In the genomic region with DNA sequence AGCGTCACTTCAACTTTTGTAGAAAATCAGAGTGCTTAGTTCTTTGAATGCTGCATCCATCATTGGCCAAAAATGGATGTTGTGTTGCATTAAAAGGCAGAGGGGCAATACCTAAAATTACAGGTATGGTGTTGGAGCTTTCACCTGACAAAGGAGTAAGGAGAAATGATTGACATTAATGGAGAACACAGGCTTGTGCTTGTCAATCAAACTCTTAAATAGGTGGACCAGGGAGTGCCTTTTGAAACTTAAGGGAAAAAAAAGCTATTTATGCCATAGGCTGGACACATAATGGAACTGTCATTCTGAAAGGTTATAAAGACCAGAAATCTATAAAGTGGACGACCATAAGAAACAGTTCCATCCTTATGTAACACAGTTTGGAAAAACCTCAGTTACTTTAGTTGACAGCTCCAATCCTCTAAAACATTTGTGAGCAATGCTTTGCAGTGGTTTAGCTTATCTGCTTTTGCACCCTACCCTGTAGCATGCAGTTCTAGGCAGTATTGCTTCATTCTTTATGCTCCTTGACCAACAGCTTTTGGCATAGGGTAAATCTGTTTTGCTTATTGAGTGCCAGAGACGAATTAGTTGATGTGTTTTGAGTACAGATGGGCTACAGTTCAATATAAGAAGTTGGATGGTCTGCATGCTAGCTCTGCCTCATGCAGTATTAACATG, we compare ENCODE assay signal across 12 cellular contexts. TPM values are rescaled to one million over a fixed set of nuclear protein-coding genes. Genes with fewer than 3 reads are reported as not detected.
DNase-seq lines count a peak whose midpoint lies in the region; ATAC-seq, FAIRE-seq and TF ChIP-seq lines count a peak whose summit lies in the region.
"Had no signal": no experiment of that assay in that cellular context is flagged by ENCODE, and none has a peak within 500 bp of the region (broad histone marks: within the 10 kb centered on the region; RNA-seq: fewer than 3 reads in every experiment).

No MANE protein-coding gene starts in this region.

- no peak overlapping the region for H3K4me2 ChIP-seq in GM23248 (ENCODE audit: unreplicated experiment)
- peak overlapping the region; percentile 94 for H3K4me2 ChIP-seq in HepG2 (ENCODE audit: low read depth, low read length)

- TF ChIP-seq CTCF in HepG2 (CRISPR knock-in tag; IDR thresholded peaks at IDR 0.05) (no peak), kidney (IDR thresholded peaks at IDR 0.05; ENCODE audit: borderline replicate concordance, extremely low read depth, insufficient read depth) (no peak), RWPE1 (conservative IDR thresholded peaks at IDR 0.05; ENCODE audit: low read depth) (no peak)

- peak in 1 of 2 experiments; percentile 39; a peak in 1 of 4 replicates for TF ChIP-seq POLR2A in HepG2 (IDR thresholded peaks at IDR 0.05; ENCODE audit: insufficient read depth in 1 of 2, low read depth in 2 of 2, low read length in 2 of 2)
- no peak for TF ChIP-seq POLR2A in GM12892 (IDR thresholded peaks at IDR 0.05; ENCODE audit: low read depth, low read length)

- H3K9ac ChIP-seq in GM23248, result no peak overlapping the region
- no peak overlapping the region for H3K9ac ChIP-seq in HepG2 (ENCODE audit: insufficient read depth, low read depth, low read length)
- H3K9ac ChIP-seq in kidney (ENCODE audit: low read length in 2 of 2), result no peak overlapping the region

- in situ Hi-C loops in GM23248 (cut with MboI) (no loop called here), HepG2 (cut with HindIII; ENCODE audit: extremely low pct_ligation_motif_present, low pct_unique_long_range_greater_than_20kb) (no loop called here)

- H3K27ac Mint-ChIP-seq in activated naive CD8-positive, alpha-beta T cell treated with anti-CD3 and anti-CD28 coated beads, Interleukin-2, amount 10 ng/mL, durations not matched to agents 7 days and 5 days, result no peak overlapping the region
- no peak overlapping the region for H3K27ac Mint-ChIP-seq in activated CD8-positive, alpha-beta memory T cell treated with anti-CD3 and anti-CD28 coated beads, Interleukin-2, amount 10 ng/mL, durations not matched to agents 7 days and 5 days

- TF ChIP-seq RAD21 in HepG2 (CRISPR knock-in tag; IDR thresholded peaks at IDR 0.05), result no peak

- no peaks in the 10 kb centered on the region for H3K9me3 Mint-ChIP-seq in activated naive CD8-positive, alpha-beta T cell treated with anti-CD3 and anti-CD28 coated beads, Interleukin-2, amount 10 ng/mL, durations not matched to agents 7 days and 5 days
- H3K9me3 Mint-ChIP-seq in activated CD8-positive, alpha-beta memory T cell treated with anti-CD3 and anti-CD28 coated beads, Interleukin-2, amount 10 ng/mL, durations not matched to agents 7 days and 5 days (ENCODE audit: low read depth), result no peaks in the 10 kb centered on the region

- peak; percentile 30 to 32 for DNase-seq in AML-193 (lab: John Stamatoyannopoulos, UW)
- peak; percentile 31 for DNase-seq in GM23248
- no peak for DNase-seq in activated naive CD8-positive, alpha-beta T cell treated with anti-CD3 and anti-CD28 coated beads, Interleukin-2, amount 10 ng/mL, durations not matched to agents 7 days and 5 days
- DNase-seq in HepG2 (ENCODE audit: low spot score), result no peak
- no peak for DNase-seq in activated CD8-positive, alpha-beta memory T cell treated with anti-CD3 and anti-CD28 coated beads, Interleukin-2, amount 10 ng/mL, durations not matched to agents 7 days and 5 days
- no peak for DNase-seq in kidney
- DNase-seq in GM12892 (ENCODE audit: insufficient read length), result no peak
- DNase-seq in RWPE1 (ENCODE audit: low spot score), result no peak
- DNase-seq: DMS79; Peyer's patch; stimulated activated CD4-positive, alpha-beta T cell treated with anti-CD3 and anti-CD28 coated beads, Interleukin-15, amount 100 ng/mL, for 24 hours had no signal

- H3K4me3 ChIP-seq in GM23248, result no peak overlapping the region
- H3K4me3 ChIP-seq in HepG2 (replicated peaks in 1 of 3; ENCODE audit: insufficient read depth in 1 of 3, low read depth in 2 of 3, low read length in 3 of 3), result peak overlapping the region in 2 of 3 experiments; percentile 4 to 5; a peak in 2 of 6 replicates
- H3K4me3 ChIP-seq in kidney (ENCODE audit: low read length in 2 of 2), result peak overlapping the region in 1 of 2 donors; percentile 9

- no peaks in the 10 kb centered on the region for H3K9me3 ChIP-seq in GM23248 (ENCODE audit: low read depth)
- no peaks in the 10 kb centered on the region for H3K9me3 ChIP-seq in HepG2 (ENCODE audit: low read length)
- H3K9me3 ChIP-seq in kidney (ENCODE audit: control insufficient read depth in 1 of 2, low read length in 2 of 2), result no peaks in the 10 kb centered on the region
- H3K9me3 ChIP-seq: Peyer's patch had no signal

- no peaks in the 10 kb centered on the region for H3K27me3 Mint-ChIP-seq in activated naive CD8-positive, alpha-beta T cell treated with anti-CD3 and anti-CD28 coated beads, Interleukin-2, amount 10 ng/mL, durations not matched to agents 7 days and 5 days
- H3K27me3 Mint-ChIP-seq in activated CD8-positive, alpha-beta memory T cell treated with anti-CD3 and anti-CD28 coated beads, Interleukin-2, amount 10 ng/mL, durations not matched to agents 7 days and 5 days, result no peaks in the 10 kb centered on the region

- BruUV-seq in HepG2 (replicated peaks; lab: Mats Ljungman, UMichigan), result no TSS peak

- TF ChIP-seq EP300 in HepG2 (IDR thresholded peaks at IDR 0.05; ENCODE audit: low read depth in 2 of 2, low read length in 2 of 2) (no peak), HepG2 (CRISPR knock-in tag; IDR thresholded peaks at IDR 0.05; ENCODE audit: borderline replicate concordance) (no peak)

- peaks cover 19% of the 10 kb centered on the region for H3K4me1 ChIP-seq in GM23248 (ENCODE audit: insufficient read depth)
- H3K4me1 ChIP-seq in HepG2 (ENCODE audit: insufficient read depth, low read length), result peaks cover 55% of the 10 kb centered on the region
- peaks cover 5 to 13% of the 10 kb centered on the region in 2 donors for H3K4me1 ChIP-seq in kidney (ENCODE audit: control insufficient read depth in 1 of 2, insufficient read depth in 1 of 2, low read depth in 1 of 2, low read length in 2 of 2)

- H2AFZ ChIP-seq in GM23248 (no peak overlapping the region), HepG2 (ENCODE audit: low read length) (no peak overlapping the region)

- H3K27ac ChIP-seq in GM23248, result no peak overlapping the region
- H3K27ac ChIP-seq in HepG2 (ENCODE audit: extremely low read length, insufficient read depth, low read length), result no peak overlapping the region
- H3K27ac ChIP-seq in kidney (ENCODE audit: low read depth in 2 of 2, low read length in 2 of 2), result no peak overlapping the region
- no peak overlapping the region for H3K27ac ChIP-seq in RWPE1

- H3K36me3 ChIP-seq in GM23248 (ENCODE audit: low read depth), result no peaks in the 10 kb centered on the region
- H3K36me3 ChIP-seq in HepG2 (replicated peaks in 1 of 2; ENCODE audit: control insufficient read depth in 1 of 2, insufficient read depth in 2 of 2, low read length in 2 of 2), result no peaks in the 10 kb centered on the region
- H3K36me3 ChIP-seq in kidney (ENCODE audit: control insufficient read depth in 1 of 2, insufficient read depth in 2 of 2, low read length in 2 of 2), result no peaks in the 10 kb centered on the region
- H3K36me3 ChIP-seq: Peyer's patch had no signal

- FAIRE-seq in HepG2 (lab: Jason Lieb, UNC) (no peak), kidney (lab: Jason Lieb, UNC) (no peak), GM12892 (lab: Jason Lieb, UNC) (no peak)
- FAIRE-seq: GM19239 had no signal

- no peaks in the 10 kb centered on the region for H3K9me2 ChIP-seq in GM23248 (ENCODE audit: insufficient read depth)

- intact Hi-C loops in HepG2 (cut with micrococcal nuclease; ENCODE audit: unreplicated experiment), result no loop called here
- intact Hi-C loops in kidney (cut with DNase I), result no loop called here

- no peaks in the 10 kb centered on the region for H4K20me1 ChIP-seq in GM23248 (ENCODE audit: insufficient read depth)
- H4K20me1 ChIP-seq in HepG2 (ENCODE audit: insufficient read depth, low read length), result no peaks in the 10 kb centered on the region; the same call in 1 of the 2 replicates

- peaks cover 13% of the 10 kb centered on the region for H3F3A ChIP-seq in GM23248 (ENCODE audit: insufficient read depth)

- H3K36me3 Mint-ChIP-seq in activated naive CD8-positive, alpha-beta T cell treated with anti-CD3 and anti-CD28 coated beads, Interleukin-2, amount 10 ng/mL, durations not matched to agents 7 days and 5 days, result peaks cover 27% of the 10 kb centered on the region
- H3K36me3 Mint-ChIP-seq in activated CD8-positive, alpha-beta memory T cell treated with anti-CD3 and anti-CD28 coated beads, Interleukin-2, amount 10 ng/mL, durations not matched to agents 7 days and 5 days, result peaks cover 16% of the 10 kb centered on the region

- POLR2A ChIA-PET in activated naive CD8-positive, alpha-beta T cell treated with anti-CD3 and anti-CD28 coated beads, Interleukin-2, amount 10 ng/mL, durations not matched to agents 7 days and 5 days (lab: Charles Lee), result interaction anchor here (0.5 kb wide), 1 partner anchor 564 kb away, joined by 3 read pairs; no protein-coding TSS in a partner anchor
- POLR2A ChIA-PET in HepG2 (lab: Yijun Ruan, JAX) (interaction anchor here (0.8 kb wide), 1 partner anchor 13 kb away, joined by 3 read pairs; no protein-coding TSS in a partner anchor), RWPE1 (lab: Yijun Ruan, JAX; ENCODE audit: low non-redundant PET) (no interaction called here)

- 64 to 66% methylated on average over 3 of the region's 3 CpGs for WGBS in GM23248 (ENCODE audit: low coverage in 1 of 2, low lambda C conversion rate in 2 of 2, missing lambda C conversion rate in 2 of 2), 2 experiments
- 73% methylated on average over 3 of the region's 3 CpGs for WGBS in HepG2 (ENCODE audit: low lambda C conversion rate)

- H3K27me3 ChIP-seq in GM23248 (replicated peaks; ENCODE audit: insufficient read depth), result no peaks in the 10 kb centered on the region
- no peaks in the 10 kb centered on the region for H3K27me3 ChIP-seq in HepG2 (ENCODE audit: control insufficient read depth in 1 of 2, insufficient read depth in 2 of 2, low read length in 2 of 2)
- H3K27me3 ChIP-seq: Peyer's patch had no signal

- CTCF ChIA-PET in HepG2 (lab: Yijun Ruan, JAX; ENCODE audit: low intra/inter-chr PET ratio, low total read pairs) (no interaction called here), RWPE1 (lab: Yijun Ruan, JAX) (no interaction called here)
- CTCF ChIA-PET in activated CD8-positive, alpha-beta memory T cell treated with anti-CD3 and anti-CD28 coated beads, Interleukin-2, amount 10 ng/mL, durations not matched to agents 7 days and 5 days (lab: Charles Lee), result interaction anchor here (1.4 kb wide), 1 partner anchor 7 kb away, joined by 4 read pairs; no protein-coding TSS in a partner anchor

- H3K4me1 Mint-ChIP-seq in activated naive CD8-positive, alpha-beta T cell treated with anti-CD3 and anti-CD28 coated beads, Interleukin-2, amount 10 ng/mL, durations not matched to agents 7 days and 5 days, result peaks cover 42% of the 10 kb centered on the region
- peaks cover 33% of the 10 kb centered on the region for H3K4me1 Mint-ChIP-seq in activated CD8-positive, alpha-beta memory T cell treated with anti-CD3 and anti-CD28 coated beads, Interleukin-2, amount 10 ng/mL, durations not matched to agents 7 days and 5 days

- peak overlapping the region; percentile 94 for H3K4me3 Mint-ChIP-seq in activated naive CD8-positive, alpha-beta T cell treated with anti-CD3 and anti-CD28 coated beads, Interleukin-2, amount 10 ng/mL, durations not matched to agents 7 days and 5 days
- no peak overlapping the region for H3K4me3 Mint-ChIP-seq in activated CD8-positive, alpha-beta memory T cell treated with anti-CD3 and anti-CD28 coated beads, Interleukin-2, amount 10 ng/mL, durations not matched to agents 7 days and 5 days

- H3K79me2 ChIP-seq in GM23248 (ENCODE audit: insufficient read depth) (peaks cover 52% of the 10 kb centered on the region), HepG2 (ENCODE audit: insufficient read depth, low read length) (peaks cover 56% of the 10 kb centered on the region)

- no peak for ATAC-seq in activated naive CD8-positive, alpha-beta T cell treated with anti-CD3 and anti-CD28 coated beads, Interleukin-2, amount 10 ng/mL, durations not matched to agents 7 days and 5 days (ENCODE audit: low read depth)
- ATAC-seq in HepG2, result no peak
- ATAC-seq in activated CD8-positive, alpha-beta memory T cell treated with anti-CD3 and anti-CD28 coated beads, Interleukin-2, amount 10 ng/mL, durations not matched to agents 7 days and 5 days, result no peak

RNA-seq across cellular contexts. Expression of gene HADH, which starts 2.4 kb away (rescaled TPM):
- 4.0 and 4.5 TPM in 2 replicates for total RNA-seq in GM23248 (2014; rRNA removed; shearing (Covaris generic))
- polyA plus RNA-seq in GM23248 (2016; fragmentation: Nextera tagmentation; extraction: Ambion mirVana) (30.1 and 30.8 TPM in 2 replicates), HepG2 (2011; rRNA removed) (22.8 and 29.6 TPM in 2 replicates), kidney (ENCODE audit: insufficient read depth, low read depth, low replicate concordance) (126 TPM)
- 10 to 100 TPM; 45.3 to 46.6 TPM for total RNA-seq in activated naive CD8-positive, alpha-beta T cell treated with anti-CD3 and anti-CD28 coated beads, Interleukin-2, amount 10 ng/mL, durations not matched to agents 7 days and 5 days
- total RNA-seq in HepG2 (2016; rRNA removed; fragmentation: Illumina TruSeq; extraction: Trizol) (33.9 and 60.6 TPM in 2 replicates), kidney (31.4 TPM)
- total RNA-seq in HepG2 (2016; cell fraction: cytosol; rRNA removed; fragmentation: Illumina TruSeq; extraction: Trizol; ENCODE audit: low read depth), result 13.5 and 15.3 TPM in 2 replicates
- 33.1 and 59.0 TPM in 2 replicates for total RNA-seq in HepG2 (2016; cell fraction: insoluble cytoplasmic fraction; rRNA removed; fragmentation: Illumina TruSeq; extraction: Trizol)
- 28.0 and 31.0 TPM in 2 replicates for total RNA-seq in HepG2 (2016; cell fraction: membrane; rRNA removed; fragmentation: Illumina TruSeq; extraction: Trizol)
- 34.3 and 39.3 TPM in 2 replicates for total RNA-seq in HepG2 (2016; cell fraction: nucleus; rRNA removed; fragmentation: Illumina TruSeq; extraction: Trizol)
- 26.0 and 26.1 TPM in 2 replicates for polyA plus RNA-seq in HepG2 (2011; cell fraction: cytosol; rRNA removed)
- polyA plus RNA-seq in HepG2 (2011; cell fraction: nucleus; rRNA removed), result 19.1 and 19.8 TPM in 2 replicates
- 25.8 and 41.0 TPM in 2 replicates for polyA plus RNA-seq in HepG2 (2012)
- polyA plus RNA-seq in HepG2 (2016; cell fraction: cytosol; fragmentation: Illumina TruSeq; extraction: Trizol; ENCODE audit: low read depth), result 27.4 and 28.1 TPM in 2 replicates
- polyA plus RNA-seq in HepG2 (2016; cell fraction: insoluble cytoplasmic fraction; fragmentation: Illumina TruSeq; extraction: Trizol; ENCODE audit: low read depth), result 117 and 118 TPM in 2 replicates
- 41.4 and 43.3 TPM in 2 replicates for polyA plus RNA-seq in HepG2 (2016; cell fraction: membrane; fragmentation: Illumina TruSeq; extraction: Trizol; ENCODE audit: low read depth)
- polyA plus RNA-seq in HepG2 (2016; cell fraction: nucleus; fragmentation: Illumina TruSeq; extraction: Trizol; ENCODE audit: insufficient read depth, low read depth), result 77.4 and 77.9 TPM in 2 replicates
- polyA minus RNA-seq in HepG2 (2011; rRNA and poly(A)+ RNA removed; ENCODE audit: low replicate concordance), result 28.2 and 43.6 TPM in 2 replicates
- polyA minus RNA-seq in HepG2 (2011; cell fraction: cytosol; rRNA and poly(A)+ RNA removed), result 21.1 and 29.5 TPM in 2 replicates
- 17.5 and 18.6 TPM in 2 replicates for polyA minus RNA-seq in HepG2 (2011; cell fraction: nucleus; rRNA and poly(A)+ RNA removed)
- total RNA-seq in activated CD8-positive, alpha-beta memory T cell treated with anti-CD3 and anti-CD28 coated beads, Interleukin-2, amount 10 ng/mL, durations not matched to agents 7 days and 5 days, result 10 to 100 TPM; 47.3 to 51.1 TPM
- 43.4 TPM for polyA plus RNA-seq in GM12892 (2012; ENCODE audit: missing spikeins)

Comparison
In these comparisons a context has a peak if more than half of its experiments do, and no peak if none do; other contexts are left out.
1. DNase-seq: peak in AML-193 (2 of 2) and GM23248 (single experiment); none in activated naive CD8-positive, alpha-beta T cell treated with anti-CD3 and anti-CD28 coated beads, Interleukin-2, amount 10 ng/mL, durations not matched to agents 7 days and 5 days (single experiment), HepG2 (single experiment), activated CD8-positive, alpha-beta memory T cell treated with anti-CD3 and anti-CD28 coated beads, Interleukin-2, amount 10 ng/mL, durations not matched to agents 7 days and 5 days (single experiment), kidney (single experiment), GM12892 (single experiment) and RWPE1 (single experiment).